7 cellular contexts compared by ENCODE assay signal in the genomic region with DNA sequence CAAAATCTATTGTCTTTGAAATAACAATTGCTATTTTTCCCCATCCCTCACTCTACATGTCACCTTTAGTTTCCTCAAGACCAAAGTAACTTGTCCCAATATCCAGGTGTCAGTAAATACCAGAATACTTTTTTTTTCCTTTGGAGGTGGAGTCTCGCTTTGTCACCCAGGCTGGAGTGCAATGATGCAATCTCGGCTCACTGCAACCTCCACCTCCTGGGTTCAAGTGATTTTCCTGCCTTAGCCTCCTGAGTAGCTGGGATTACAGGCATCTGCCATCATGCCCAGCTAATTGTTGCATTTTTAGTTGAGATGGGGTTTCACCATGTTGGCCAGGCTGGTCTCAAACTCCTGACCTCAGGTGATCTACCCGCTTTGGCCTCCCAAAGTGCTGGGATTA. TPM values are rescaled to one million over a fixed set of nuclear protein-coding genes. Genes with fewer than 3 reads are reported as not detected.
DNase-seq lines count a peak whose midpoint lies in the region; ATAC-seq and TF ChIP-seq lines count a peak whose summit lies in the region.
"Not testable (repeated sequence)": the region's sequence is repeated elsewhere in the genome, so short reads cannot be mapped to it uniquely, and the experiment has no call there.

No MANE protein-coding gene starts in this region.

- not testable (repeated sequence) for H3K23me2 ChIP-seq in H9 (ENCODE audit: insufficient read length, low read depth, low read length, poor library complexity, severe bottlenecking)

- H2BK120ac ChIP-seq in H9 (ENCODE audit: low read depth, low read length, poor library complexity, severe bottlenecking), result not testable (repeated sequence)

- WGBS in H9 (ENCODE audit: extremely low coverage, insufficient read length, low lambda C conversion rate), result no CpG with 5 or more reads among the region's 3 CpGs

- not testable (repeated sequence) for H3K9me3 ChIP-seq in H9 (ENCODE audit: control insufficient read depth, low read depth, low read length); left lung; upper lobe of right lung

- not testable (repeated sequence) for DNase-seq in H9; activated T-cell treated with anti-CD3 and anti-CD28 coated beads, Interleukin-2, amount 50 U/mL, for 72 hours; left lung; stimulated activated effector memory CD8-positive, alpha-beta T cell treated with anti-CD3 and anti-CD28 coated beads, Interleukin-12 subunit alpha, Interleukin-12 subunit beta, amount 100 ng/mL, for 72 hours (ENCODE audit: low spot score in 2 of 2)
- DNase-seq in coronary artery (ENCODE audit: low spot score) (peak; percentile 14), upper lobe of right lung (peak; percentile 26)

- H3K4me3 ChIP-seq in coronary artery, left lung, upper lobe of right lung: not testable (repeated sequence)

- not testable (repeated sequence) for H3K79me2 ChIP-seq in H9 (ENCODE audit: insufficient read depth, low read length)

- H3K27me3 Mint-ChIP-seq in H9 (ENCODE audit: low read depth); activated T-cell treated with anti-CD3 and anti-CD28 coated beads, Interleukin-2, amount 50 U/mL, for 72 hours (ENCODE audit: low read depth): not testable (repeated sequence)

- not testable (repeated sequence) for H3K4me3 Mint-ChIP-seq in H9; activated T-cell treated with anti-CD3 and anti-CD28 coated beads, Interleukin-2, amount 50 U/mL, for 72 hours; stimulated activated effector memory CD8-positive, alpha-beta T cell treated with anti-CD3 and anti-CD28 coated beads, Interleukin-12 subunit alpha, Interleukin-12 subunit beta, amount 100 ng/mL, for 72 hours

- H2BK12ac ChIP-seq in H9 (ENCODE audit: insufficient read length, low read depth, low read length), result not testable (repeated sequence)

- TF ChIP-seq CTCF in H9 (conservative IDR thresholded peaks at IDR 0.05); coronary artery (IDR thresholded peaks at IDR 0.05); left lung (IDR thresholded peaks at IDR 0.05); upper lobe of right lung (IDR thresholded peaks at IDR 0.05): not testable (repeated sequence)

- TF ChIP-seq EP300 in Ishikawa (IDR thresholded peaks at IDR 0.05; ENCODE audit: borderline replicate concordance), result not testable (repeated sequence)

- H4K8ac ChIP-seq in H9 (replicated peaks; ENCODE audit: insufficient read length, low read depth, low read length), result not testable (repeated sequence)

- H3K79me1 ChIP-seq in H9 (ENCODE audit: insufficient read depth, low read depth, low read length, poor library complexity, severe bottlenecking), result not testable (repeated sequence)

- H3K27me3 ChIP-seq in H9 (ENCODE audit: insufficient read depth, low read length); left lung; upper lobe of right lung: not testable (repeated sequence)

- not testable (repeated sequence) for H4K91ac ChIP-seq in H9 (ENCODE audit: insufficient read length, low read depth, low read length)

- H3K4me1 ChIP-seq in H9 (ENCODE audit: insufficient read depth, low read length); left lung; upper lobe of right lung: not testable (repeated sequence)

- not testable (repeated sequence) for H2AK5ac ChIP-seq in H9 (ENCODE audit: insufficient read length, low read length)

- not testable (repeated sequence) for H2BK20ac ChIP-seq in H9 (ENCODE audit: low read depth, low read length, poor library complexity, severe bottlenecking)

- not testable (repeated sequence) for H3K9ac ChIP-seq in H9 (ENCODE audit: extremely low read depth, insufficient read length, low read length)

- H3K18ac ChIP-seq in H9 (ENCODE audit: insufficient read length, low read depth, low read length), result not testable (repeated sequence)

- intact Hi-C loops in left lung (cut with DNase I); upper lobe of right lung (cut with DNase I): not testable (repeated sequence)

- H3K56ac ChIP-seq in H9 (ENCODE audit: insufficient read length, low read depth, low read length), result not testable (repeated sequence)

- peaks cover 6 to 14% of the 10 kb centered on the region in 2 experiments for H3K4me1 Mint-ChIP-seq in H9
- not testable (repeated sequence) for H3K4me1 Mint-ChIP-seq in activated T-cell treated with anti-CD3 and anti-CD28 coated beads, Interleukin-2, amount 50 U/mL, for 72 hours (ENCODE audit: low read depth); stimulated activated effector memory CD8-positive, alpha-beta T cell treated with anti-CD3 and anti-CD28 coated beads, Interleukin-12 subunit alpha, Interleukin-12 subunit beta, amount 100 ng/mL, for 72 hours

- H3K4me2 ChIP-seq in H9 (ENCODE audit: insufficient read depth, insufficient read length, low read length), result not testable (repeated sequence)

- not testable (repeated sequence) for H3K14ac ChIP-seq in H9 (ENCODE audit: insufficient read depth, low read length)

- H3K9me3 Mint-ChIP-seq in H9; activated T-cell treated with anti-CD3 and anti-CD28 coated beads, Interleukin-2, amount 50 U/mL, for 72 hours; stimulated activated effector memory CD8-positive, alpha-beta T cell treated with anti-CD3 and anti-CD28 coated beads, Interleukin-12 subunit alpha, Interleukin-12 subunit beta, amount 100 ng/mL, for 72 hours: not testable (repeated sequence)

- not testable (repeated sequence) for H4K20me1 ChIP-seq in H9 (ENCODE audit: control insufficient read depth, insufficient read depth, insufficient read length)

- TF ChIP-seq RAD21 in Ishikawa (IDR thresholded peaks at IDR 0.05; ENCODE audit: low read depth), result not testable (repeated sequence)

- H3K4ac ChIP-seq in H9 (ENCODE audit: low read depth, low read length), result not testable (repeated sequence)

- H2AFZ ChIP-seq in H9 (ENCODE audit: low read length), result not testable (repeated sequence)

- H3K36me3 ChIP-seq in left lung, result peaks cover 0 to 36% of the 10 kb centered on the region in 2 donors
- H3K36me3 ChIP-seq in upper lobe of right lung, result peaks cover 44% of the 10 kb centered on the region

- H4K5ac ChIP-seq in H9 (ENCODE audit: insufficient read length, low read depth, low read length), result not testable (repeated sequence)

- H3T11ph ChIP-seq in H9 (ENCODE audit: low read length), result not testable (repeated sequence)

- H3K27ac Mint-ChIP-seq in H9, result peak overlapping the region in 2 of 3 experiments; percentile 4 to 68; a peak in 3 of 7 replicates
- H3K27ac Mint-ChIP-seq in activated T-cell treated with anti-CD3 and anti-CD28 coated beads, Interleukin-2, amount 50 U/mL, for 72 hours, result peak overlapping the region; percentile 54
- H3K27ac Mint-ChIP-seq in stimulated activated effector memory CD8-positive, alpha-beta T cell treated with anti-CD3 and anti-CD28 coated beads, Interleukin-12 subunit alpha, Interleukin-12 subunit beta, amount 100 ng/mL, for 72 hours, result peak overlapping the region; percentile 32

- H2BK5ac ChIP-seq in H9 (ENCODE audit: insufficient read length, low read length), result not testable (repeated sequence)

- not testable (repeated sequence) for H3K23ac ChIP-seq in H9 (ENCODE audit: insufficient read length, low read depth, low read length)

- peaks cover 4 to 23% (median 18%) of the 10 kb centered on the region in 3 experiments; a peak in 5 of 7 replicates for H3K36me3 Mint-ChIP-seq in H9 (ENCODE audit: insufficient read depth in 1 of 3, low read depth in 3 of 3)
- H3K36me3 Mint-ChIP-seq in activated T-cell treated with anti-CD3 and anti-CD28 coated beads, Interleukin-2, amount 50 U/mL, for 72 hours (ENCODE audit: insufficient read depth in 2 of 2), result not testable (repeated sequence)
- H3K36me3 Mint-ChIP-seq in stimulated activated effector memory CD8-positive, alpha-beta T cell treated with anti-CD3 and anti-CD28 coated beads, Interleukin-12 subunit alpha, Interleukin-12 subunit beta, amount 100 ng/mL, for 72 hours, result peaks cover 55% of the 10 kb centered on the region

- not testable (repeated sequence) for H2BK15ac ChIP-seq in H9 (ENCODE audit: low read depth, low read length)

- H3K27ac ChIP-seq in H9 (ENCODE audit: insufficient read length, low read depth, low read length); coronary artery; left lung; upper lobe of right lung: not testable (repeated sequence)

- ATAC-seq in activated T-cell treated with anti-CD3 and anti-CD28 coated beads, Interleukin-2, amount 50 U/mL, for 72 hours (replicated peaks in 1 of 2); stimulated activated effector memory CD8-positive, alpha-beta T cell treated with anti-CD3 and anti-CD28 coated beads, Interleukin-12 subunit alpha, Interleukin-12 subunit beta, amount 100 ng/mL, for 72 hours; upper lobe of right lung: not testable (repeated sequence)
- ATAC-seq in left lung, result peak; percentile 71

TF ChIP-seq in Ishikawa, 13 proteins besides CTCF, POLR2A, EP300 and RAD21:
- 0 out of 2 replicates have a peak, but pooled peaks have one; percentile 27 for TF ChIP-seq CEBPB (IDR thresholded peaks at IDR 0.05)

RNA-seq across cellular contexts. Expression of a gene that starts 20.6 kb away (rescaled TPM):
- total RNA-seq in H9 (2021) (6.3 and 7.7 TPM in 2 replicates), left lung (1 to 10 TPM; 5.6 to 8.9 TPM), upper lobe of right lung (11.7 TPM)
- 1 to 10 TPM; 3.0 to 7.8 TPM for total RNA-seq in activated T-cell treated with anti-CD3 and anti-CD28 coated beads, Interleukin-2, amount 50 U/mL, for 72 hours

RNA-seq across cellular contexts. Expression of a gene that starts 45.1 kb away (rescaled TPM):
- total RNA-seq in H9 (2021) (18.5 and 21.1 TPM in 2 replicates), left lung (10 to 100 TPM; 10.4 to 13.1 TPM), upper lobe of right lung (11.9 TPM)
- total RNA-seq in activated T-cell treated with anti-CD3 and anti-CD28 coated beads, Interleukin-2, amount 50 U/mL, for 72 hours, result 1 to 10 TPM; 7.0 to 9.9 TPM
